ENCODE assay signal across 14 cellular contexts in the genomic region with DNA sequence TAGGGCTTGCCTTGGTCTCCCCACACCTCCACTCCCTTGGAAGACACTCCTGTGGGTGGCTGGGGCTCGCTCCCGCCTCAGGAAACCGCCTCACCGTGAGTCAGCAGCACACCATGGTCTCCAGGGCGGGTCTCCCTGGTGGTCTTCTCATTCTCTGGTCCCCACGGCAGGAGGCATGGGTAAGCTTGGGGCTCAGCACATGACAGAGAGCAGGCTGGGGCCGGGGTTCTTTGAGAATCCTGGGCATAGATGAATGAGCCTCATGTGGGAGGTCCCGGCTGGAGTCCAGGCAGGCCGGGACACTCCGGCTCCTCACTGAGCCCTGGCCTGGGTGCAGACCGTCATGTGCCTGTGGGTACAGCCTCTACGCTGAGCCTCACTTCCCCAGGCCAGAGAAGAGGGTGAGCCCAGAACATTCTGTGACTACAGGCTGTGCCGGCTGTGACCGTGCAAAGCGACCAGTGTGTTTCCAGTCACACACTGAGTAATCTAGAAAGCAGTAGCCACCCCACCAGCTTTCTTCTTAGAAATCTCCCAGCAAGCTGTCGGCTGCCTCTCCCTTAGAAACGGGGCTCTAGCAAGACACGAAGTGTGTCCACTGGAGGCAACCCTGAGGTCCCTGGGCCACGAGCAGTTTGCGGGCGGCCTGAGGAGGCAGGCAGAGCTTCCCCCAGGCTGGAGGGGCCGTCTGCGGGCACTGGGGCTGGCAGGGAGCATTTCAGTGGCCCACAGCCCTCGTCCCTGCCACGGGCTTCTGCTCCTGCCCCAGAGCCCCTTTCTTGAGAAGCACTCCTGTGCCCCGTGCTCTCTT.
DNase-seq lines count a peak whose midpoint lies in the region; ATAC-seq, FAIRE-seq and TF ChIP-seq lines count a peak whose summit lies in the region.
"Had no signal": no experiment of that assay in that cellular context is flagged by ENCODE, and none has a peak within 500 bp of the region (broad histone marks: within the 10 kb centered on the region; RNA-seq: fewer than 3 reads in every experiment).

No MANE protein-coding gene starts in this region.

- no peak for FAIRE-seq in HepG2 (lab: Jason Lieb, UNC)
- FAIRE-seq: bronchial epithelial cell had no signal

- H3K9me2 ChIP-seq in GM23248 (ENCODE audit: insufficient read depth) = no peaks in the 10 kb centered on the region

- H3K27me3 ChIP-seq in GM23248 (replicated peaks; ENCODE audit: insufficient read depth) (no peaks in the 10 kb centered on the region), WERI-Rb-1 (ENCODE audit: insufficient read depth, low read depth, severe bottlenecking) (no peaks in the 10 kb centered on the region), HepG2 (ENCODE audit: control insufficient read depth in 1 of 2, insufficient read depth in 2 of 2, low read length in 2 of 2) (no peaks in the 10 kb centered on the region), smooth muscle cell (ENCODE audit: low read depth) (no peaks in the 10 kb centered on the region)

- H3K79me2 ChIP-seq in GM23248 (ENCODE audit: insufficient read depth) (no peaks in the 10 kb centered on the region), HepG2 (ENCODE audit: insufficient read depth, low read length) (no peaks in the 10 kb centered on the region), smooth muscle cell (ENCODE audit: low read depth) (no peaks in the 10 kb centered on the region)

- peak overlapping the region; percentile 48 for H3K9ac ChIP-seq in GM23248
- H3K9ac ChIP-seq in HepG2 (ENCODE audit: insufficient read depth, low read depth, low read length) = peak overlapping the region; percentile 83
- no peak overlapping the region for H3K9ac ChIP-seq in smooth muscle cell (ENCODE audit: low read depth)

- TF ChIP-seq CTCF in WERI-Rb-1 (IDR thresholded peaks at IDR 0.05; ENCODE audit: low read depth, low read length) (no peak), HepG2 (CRISPR knock-in tag; IDR thresholded peaks at IDR 0.05) (no peak), smooth muscle cell (IDR thresholded peaks at IDR 0.05; ENCODE audit: borderline replicate concordance, insufficient read depth, poor library complexity, severe bottlenecking) (no peak)

- no peak for TF ChIP-seq EP300 in HepG2 (IDR thresholded peaks at IDR 0.05; ENCODE audit: low read depth in 2 of 2, low read length in 2 of 2)
- TF ChIP-seq EP300 in HepG2 (CRISPR knock-in tag; IDR thresholded peaks at IDR 0.05; ENCODE audit: borderline replicate concordance) = 0 out of 2 replicates have a peak, but pooled peaks have one; percentile 9

- H3F3A ChIP-seq in GM23248 (ENCODE audit: insufficient read depth) = no peaks in the 10 kb centered on the region
- H3F3A ChIP-seq in smooth muscle cell (ENCODE audit: low read depth) = no peaks in the 10 kb centered on the region

- in situ Hi-C loops in GM23248 (cut with MboI) (no loop called here), HepG2 (cut with HindIII; ENCODE audit: extremely low pct_ligation_motif_present, low pct_unique_long_range_greater_than_20kb) (loop anchor here (5.0 kb wide), 1 partner anchor 93 kb away; a partner anchor contains a TSS), KBM-7 (cut with MboI; ENCODE audit: low pct_unique_long_range_greater_than_20kb, low sequenced_read_pairs) (no loop called here)

- H3K9me3 ChIP-seq in GM23248 (ENCODE audit: low read depth) = no peaks in the 10 kb centered on the region
- no peaks in the 10 kb centered on the region for H3K9me3 ChIP-seq in WERI-Rb-1 (ENCODE audit: severe bottlenecking)
- no peaks in the 10 kb centered on the region for H3K9me3 ChIP-seq in HepG2 (ENCODE audit: low read length)
- H3K9me3 ChIP-seq in smooth muscle cell (replicated peaks; ENCODE audit: low read depth) = no peaks in the 10 kb centered on the region

- H3K27ac ChIP-seq in GM23248 (peak overlapping the region; percentile 39), WERI-Rb-1 (peak overlapping the region; percentile 81), HepG2 (ENCODE audit: extremely low read length, insufficient read depth, low read length) (peak overlapping the region; percentile 97), smooth muscle cell (ENCODE audit: low read depth) (peak overlapping the region; percentile 59)

- DNase-seq in GM23248 = peak; percentile 77
- DNase-seq in WERI-Rb-1 = no peak
- DNase-seq in HepG2 (ENCODE audit: low spot score) = no peak
- no peak for DNase-seq in smooth muscle cell (lab: John Stamatoyannopoulos, UW; ENCODE audit: unreplicated experiment)
- no peak for DNase-seq in KBM-7
- DNase-seq in SW 1271 (lab: John Stamatoyannopoulos, UW) = no peak
- no peak for DNase-seq in effector CD8-positive, alpha-beta T cell (lab: John Stamatoyannopoulos, UW)
- DNase-seq: activated CD8-positive, alpha-beta T cell treated with anti-CD3 and anti-CD28 coated beads, Interleukin-2, amount 10 ng/mL, durations not matched to agents 7 days and 5 days; activated naive CD4-positive, alpha-beta T cell treated with Interleukin-2 at 50 U/mL for 16 hours; CD8-positive, alpha-beta memory T cell; KG1; NCI-H774; SIG-M5 had no signal

- H2AFZ ChIP-seq in GM23248 (peak overlapping the region; percentile 73), HepG2 (ENCODE audit: low read length) (no peak overlapping the region), smooth muscle cell (ENCODE audit: low read depth) (peak overlapping the region; percentile 47)

- POLR2A ChIA-PET in HepG2 (lab: Yijun Ruan, JAX) = interaction anchor here (1.3 to 10.9 kb wide), 11 partner anchors 14 to 100 kb away, joined by 3 to 268 read pairs (median 21); a partner anchor contains a TSS

- H4K20me1 ChIP-seq in GM23248 (ENCODE audit: insufficient read depth) (no peaks in the 10 kb centered on the region), HepG2 (ENCODE audit: insufficient read depth, low read length) (no peaks in the 10 kb centered on the region), smooth muscle cell (ENCODE audit: low read depth) (no peaks in the 10 kb centered on the region)

- BruUV-seq in HepG2 (replicated peaks; lab: Mats Ljungman, UMichigan) = no TSS peak

- no peak for TF ChIP-seq POLR2A in HepG2 (IDR thresholded peaks at IDR 0.05; ENCODE audit: insufficient read depth in 1 of 2, low read depth in 2 of 2, low read length in 2 of 2)

- H3K4me3 ChIP-seq in GM23248 (no peak overlapping the region), WERI-Rb-1 (ENCODE audit: low read depth, low read length) (no peak overlapping the region), HepG2 (replicated peaks in 1 of 3; ENCODE audit: insufficient read depth in 1 of 3, low read depth in 2 of 3, low read length in 3 of 3) (no peak overlapping the region), smooth muscle cell (no peak overlapping the region)

- H3K36me3 ChIP-seq in GM23248 (ENCODE audit: low read depth) = no peaks in the 10 kb centered on the region
- no peaks in the 10 kb centered on the region for H3K36me3 ChIP-seq in WERI-Rb-1
- H3K36me3 ChIP-seq in HepG2 (replicated peaks in 1 of 2; ENCODE audit: control insufficient read depth in 1 of 2, insufficient read depth in 2 of 2, low read length in 2 of 2) = no peaks in the 10 kb centered on the region
- no peaks in the 10 kb centered on the region for H3K36me3 ChIP-seq in smooth muscle cell (ENCODE audit: low read depth)

- ATAC-seq in HepG2 = no peak
- ATAC-seq: activated CD8-positive, alpha-beta T cell treated with anti-CD3 and anti-CD28 coated beads, Interleukin-2, amount 10 ng/mL, durations not matched to agents 7 days and 5 days had no signal

- H3K4me2 ChIP-seq in GM23248 (ENCODE audit: unreplicated experiment) = peak overlapping the region; percentile 20
- no peak overlapping the region for H3K4me2 ChIP-seq in HepG2 (ENCODE audit: low read depth, low read length)
- H3K4me2 ChIP-seq in smooth muscle cell = no peak overlapping the region

- TF ChIP-seq RAD21 in HepG2 (CRISPR knock-in tag; IDR thresholded peaks at IDR 0.05) = no peak

- H3K4me1 ChIP-seq in GM23248 (ENCODE audit: insufficient read depth) = peaks cover 13% of the 10 kb centered on the region
- peaks cover 74% of the 10 kb centered on the region for H3K4me1 ChIP-seq in HepG2 (ENCODE audit: insufficient read depth, low read length)
- peaks cover 4% of the 10 kb centered on the region for H3K4me1 ChIP-seq in smooth muscle cell (ENCODE audit: low read depth)

- CTCF ChIA-PET in HepG2 (lab: Yijun Ruan, JAX; ENCODE audit: low intra/inter-chr PET ratio, low total read pairs) = no interaction called here

- intact Hi-C loops in HepG2 (cut with micrococcal nuclease; ENCODE audit: unreplicated experiment) = loop anchor here (1.0 to 5.0 kb wide), 2 partner anchors 39 to 48 kb away; no protein-coding TSS in a partner anchor

- WGBS in GM23248 (ENCODE audit: low coverage in 1 of 2, low lambda C conversion rate in 2 of 2, missing lambda C conversion rate in 2 of 2), 2 experiments = 27 to 29% methylated on average over 25 to 26 of the region's 26 CpGs
- 94% methylated on average over 23 of the region's 26 CpGs for WGBS in HepG2 (ENCODE audit: low lambda C conversion rate)
- 48% methylated on average over 24 of the region's 26 CpGs for WGBS in smooth muscle cell (ENCODE audit: low lambda C conversion rate)

TF ChIP-seq in HepG2, 621 proteins besides CTCF, POLR2A, EP300 and RAD21 (continues in another document):
- TF ChIP-seq GTF3A (CRISPR knock-in tag; conservative IDR thresholded peaks at IDR 0.05) (peak; percentile 73; the same call in 1 of the 2 replicates), ZNF317 (CRISPR knock-in tag; IDR thresholded peaks at IDR 0.05) (0 out of 2 replicates have a peak, but pooled peaks have one; percentile 15), SMAD9 (CRISPR knock-in tag; IDR thresholded peaks at IDR 0.05) (0 out of 2 replicates have a peak, but pooled peaks have one; percentile 31), ZNF839 (CRISPR knock-in tag; IDR thresholded peaks at IDR 0.05; ENCODE audit: borderline replicate concordance) (0 out of 2 replicates have a peak, but pooled peaks have one; percentile 29)

Comparison
In these comparisons a context has a peak if more than half of its experiments do, and no peak if none do; other contexts are left out.
1. H3K27ac ChIP-seq: peak in every context shown above with its lines; median percentile 97 in HepG2; 81 in WERI-Rb-1; 59 in smooth muscle cell; 39 in GM23248.